1 cellular context compared by ENCODE assay signal in the genomic region with DNA sequence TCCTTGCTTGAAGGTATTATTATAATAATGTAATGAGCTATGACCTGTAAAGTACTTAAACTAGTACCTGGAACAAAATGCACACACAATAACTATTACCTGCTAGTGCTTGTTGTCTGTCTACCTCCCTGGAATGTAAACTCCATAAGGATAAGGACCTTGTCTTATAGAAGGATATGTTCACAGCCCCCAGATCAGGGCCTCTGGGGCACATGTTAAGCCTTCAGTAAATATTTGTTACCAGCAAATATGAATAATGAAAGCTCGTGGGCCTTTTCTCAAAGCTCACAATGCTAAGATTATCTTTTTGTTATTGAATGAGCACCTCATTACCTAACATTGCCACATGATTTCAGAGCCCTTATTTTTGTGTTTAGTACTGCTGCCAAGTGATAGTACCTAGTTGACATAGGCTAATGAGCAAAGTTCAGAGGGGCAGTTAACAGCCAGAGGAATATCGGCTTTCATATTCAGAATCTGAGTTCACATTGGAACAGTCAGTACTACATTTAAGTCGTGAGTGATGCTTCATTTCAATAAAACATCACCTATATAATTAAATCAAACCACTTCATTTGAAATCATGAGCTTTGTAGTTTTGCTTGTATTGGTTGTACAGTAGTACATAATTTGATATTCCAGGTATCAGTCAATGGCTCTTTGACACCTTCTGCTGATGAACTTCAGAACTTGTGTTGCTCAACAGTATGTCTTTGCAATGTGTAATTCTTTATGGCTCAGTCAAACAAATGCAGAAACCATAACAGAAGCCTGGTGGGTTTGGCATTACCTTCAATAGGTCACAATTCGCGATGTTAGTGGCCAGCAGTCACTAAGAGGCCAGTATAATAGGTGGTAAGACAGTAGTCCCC.
TF ChIP-seq lines count a peak whose summit lies in the region.

No MANE protein-coding gene starts in this region.

TF ChIP-seq in HepG2, 621 proteins besides CTCF, POLR2A, EP300 and RAD21 (continued from another document and continues in another):
- TF ChIP-seq KLF16 (CRISPR knock-in tag; IDR thresholded peaks at IDR 0.05) (peak in 1 of 2 experiments; percentile 75; a peak in 1 of 4 replicates), ZBTB7B (CRISPR knock-in tag; IDR thresholded peaks at IDR 0.05) (peak; percentile 63; the same call in 1 of the 2 replicates), ZNF720 (CRISPR knock-in tag; IDR thresholded peaks at IDR 0.05) (no peak), DNMT3B (CRISPR knock-in tag; conservative IDR thresholded peaks at IDR 0.05) (no peak; the same call in 1 of the 2 replicates), ZEB1 (IDR thresholded peaks at IDR 0.05; ENCODE audit: insufficient replicate concordance, low read depth) (peak; percentile 62), MAFG (CRISPR knock-in tag; IDR thresholded peaks at IDR 0.05) (no peak), RXRB (CRISPR knock-in tag; IDR thresholded peaks at IDR 0.05; ENCODE audit: borderline replicate concordance) (peak; percentile 94), ZNF557 (CRISPR knock-in tag; IDR thresholded peaks at IDR 0.05) (0 out of 2 replicates have a peak, but pooled peaks have one; percentile 64), ZNF354B (CRISPR knock-in tag; IDR thresholded peaks at IDR 0.05) (peak; percentile 73; the same call in 1 of the 2 replicates), ZNF138 (CRISPR knock-in tag; IDR thresholded peaks at IDR 0.05; ENCODE audit: low read depth) (0 out of 2 replicates have a peak, but pooled peaks have one; percentile 26), POLR2G (IDR thresholded peaks at IDR 0.05; ENCODE audit: low read depth, low read length) (no peak), TARDBP (CRISPR knock-in tag; IDR thresholded peaks at IDR 0.05) (peak; percentile 97), ZNF792 (CRISPR knock-in tag; IDR thresholded peaks at IDR 0.05) (peak; percentile 99), ZNF672 (CRISPR knock-in tag; IDR thresholded peaks at IDR 0.05) (no peak), ZNF7 (CRISPR knock-in tag; IDR thresholded peaks at IDR 0.05) (no peak), SRY (CRISPR knock-in tag; IDR thresholded peaks at IDR 0.05) (no peak), PRMT3 (CRISPR knock-in tag; IDR thresholded peaks at IDR 0.05; ENCODE audit: borderline replicate concordance, low read depth) (no peak), ZNF747 (CRISPR knock-in tag; IDR thresholded peaks at IDR 0.05; ENCODE audit: borderline replicate concordance) (0 out of 2 replicates have a peak, but pooled peaks have one; percentile 33), ZNF44 (CRISPR knock-in tag; IDR thresholded peaks at IDR 0.05) (no peak), LCORL (IDR thresholded peaks at IDR 0.05) (peak; percentile 73), LCORL (CRISPR knock-in tag; IDR thresholded peaks at IDR 0.05) (peak; percentile 83), NKX3-1 (CRISPR knock-in tag; IDR thresholded peaks at IDR 0.05) (peak; percentile 96), FOXO1 (CRISPR knock-in tag; IDR thresholded peaks at IDR 0.05) (peak; percentile 96), MAFF (IDR thresholded peaks at IDR 0.05; ENCODE audit: low read depth, low read length) (no peak), BRCA1 (CRISPR knock-in tag; IDR thresholded peaks at IDR 0.05) (no peak; the same call in 1 of the 2 replicates), ADNP (CRISPR knock-in tag; IDR thresholded peaks at IDR 0.05) (no peak; the same call in 1 of the 2 replicates), ZNF644 (CRISPR knock-in tag; IDR thresholded peaks at IDR 0.05; ENCODE audit: low read depth) (peak; percentile 35; the same call in 1 of the 2 replicates), ZIK1 (CRISPR knock-in tag; IDR thresholded peaks at IDR 0.05; ENCODE audit: borderline replicate concordance, low read depth) (no peak), SP4 (CRISPR knock-in tag; IDR thresholded peaks at IDR 0.05) (no peak), IRF2 (CRISPR knock-in tag; IDR thresholded peaks at IDR 0.05) (peak; percentile 84), ZNF724P (CRISPR knock-in tag; IDR thresholded peaks at IDR 0.05; ENCODE audit: borderline replicate concordance) (no peak), TCF7 (IDR thresholded peaks at IDR 0.05; ENCODE audit: low read depth) (peak; percentile 93), TBL1XR1 (IDR thresholded peaks at IDR 0.05; ENCODE audit: borderline replicate concordance, low read length, partially characterized antibody) (peak; percentile 95), ZNF660 (CRISPR knock-in tag; IDR thresholded peaks at IDR 0.05; ENCODE audit: borderline replicate concordance, low read depth) (no peak), CCAR2 (optimal IDR thresholded peaks at IDR 0.05; ENCODE audit: low read depth, low read length) (peak; percentile 49)
- TF ChIP-seq, protein P1, sequence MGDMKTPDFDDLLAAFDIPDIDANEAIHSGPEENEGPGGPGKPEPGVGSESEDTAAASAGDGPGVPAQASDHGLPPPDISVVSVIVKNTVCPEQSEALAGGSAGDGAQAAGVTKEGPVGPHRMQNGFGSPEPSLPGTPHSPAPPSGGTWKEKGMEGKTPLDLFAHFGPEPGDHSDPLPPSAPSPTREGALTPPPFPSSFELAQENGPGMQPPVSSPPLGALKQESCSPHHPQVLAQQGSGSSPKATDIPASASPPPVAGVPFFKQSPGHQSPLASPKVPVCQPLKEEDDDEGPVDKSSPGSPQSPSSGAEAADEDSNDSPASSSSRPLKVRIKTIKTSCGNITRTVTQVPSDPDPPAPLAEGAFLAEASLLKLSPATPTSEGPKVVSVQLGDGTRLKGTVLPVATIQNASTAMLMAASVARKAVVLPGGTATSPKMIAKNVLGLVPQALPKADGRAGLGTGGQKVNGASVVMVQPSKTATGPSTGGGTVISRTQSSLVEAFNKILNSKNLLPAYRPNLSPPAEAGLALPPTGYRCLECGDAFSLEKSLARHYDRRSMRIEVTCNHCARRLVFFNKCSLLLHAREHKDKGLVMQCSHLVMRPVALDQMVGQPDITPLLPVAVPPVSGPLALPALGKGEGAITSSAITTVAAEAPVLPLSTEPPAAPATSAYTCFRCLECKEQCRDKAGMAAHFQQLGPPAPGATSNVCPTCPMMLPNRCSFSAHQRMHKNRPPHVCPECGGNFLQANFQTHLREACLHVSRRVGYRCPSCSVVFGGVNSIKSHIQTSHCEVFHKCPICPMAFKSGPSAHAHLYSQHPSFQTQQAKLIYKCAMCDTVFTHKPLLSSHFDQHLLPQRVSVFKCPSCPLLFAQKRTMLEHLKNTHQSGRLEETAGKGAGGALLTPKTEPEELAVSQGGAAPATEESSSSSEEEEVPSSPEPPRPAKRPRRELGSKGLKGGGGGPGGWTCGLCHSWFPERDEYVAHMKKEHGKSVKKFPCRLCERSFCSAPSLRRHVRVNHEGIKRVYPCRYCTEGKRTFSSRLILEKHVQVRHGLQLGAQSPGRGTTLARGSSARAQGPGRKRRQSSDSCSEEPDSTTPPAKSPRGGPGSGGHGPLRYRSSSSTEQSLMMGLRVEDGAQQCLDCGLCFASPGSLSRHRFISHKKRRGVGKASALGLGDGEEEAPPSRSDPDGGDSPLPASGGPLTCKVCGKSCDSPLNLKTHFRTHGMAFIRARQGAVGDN (CRISPR knock-in tag; IDR thresholded peaks at IDR 0.05) = no peak
- TF ChIP-seq, protein P2, sequence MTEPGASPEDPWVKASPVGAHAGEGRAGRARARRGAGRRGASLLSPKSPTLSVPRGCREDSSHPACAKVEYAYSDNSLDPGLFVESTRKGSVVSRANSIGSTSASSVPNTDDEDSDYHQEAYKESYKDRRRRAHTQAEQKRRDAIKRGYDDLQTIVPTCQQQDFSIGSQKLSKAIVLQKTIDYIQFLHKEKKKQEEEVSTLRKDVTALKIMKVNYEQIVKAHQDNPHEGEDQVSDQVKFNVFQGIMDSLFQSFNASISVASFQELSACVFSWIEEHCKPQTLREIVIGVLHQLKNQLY (CRISPR knock-in tag; IDR thresholded peaks at IDR 0.05) = peak; percentile 93
- TF ChIP-seq, protein P3, sequence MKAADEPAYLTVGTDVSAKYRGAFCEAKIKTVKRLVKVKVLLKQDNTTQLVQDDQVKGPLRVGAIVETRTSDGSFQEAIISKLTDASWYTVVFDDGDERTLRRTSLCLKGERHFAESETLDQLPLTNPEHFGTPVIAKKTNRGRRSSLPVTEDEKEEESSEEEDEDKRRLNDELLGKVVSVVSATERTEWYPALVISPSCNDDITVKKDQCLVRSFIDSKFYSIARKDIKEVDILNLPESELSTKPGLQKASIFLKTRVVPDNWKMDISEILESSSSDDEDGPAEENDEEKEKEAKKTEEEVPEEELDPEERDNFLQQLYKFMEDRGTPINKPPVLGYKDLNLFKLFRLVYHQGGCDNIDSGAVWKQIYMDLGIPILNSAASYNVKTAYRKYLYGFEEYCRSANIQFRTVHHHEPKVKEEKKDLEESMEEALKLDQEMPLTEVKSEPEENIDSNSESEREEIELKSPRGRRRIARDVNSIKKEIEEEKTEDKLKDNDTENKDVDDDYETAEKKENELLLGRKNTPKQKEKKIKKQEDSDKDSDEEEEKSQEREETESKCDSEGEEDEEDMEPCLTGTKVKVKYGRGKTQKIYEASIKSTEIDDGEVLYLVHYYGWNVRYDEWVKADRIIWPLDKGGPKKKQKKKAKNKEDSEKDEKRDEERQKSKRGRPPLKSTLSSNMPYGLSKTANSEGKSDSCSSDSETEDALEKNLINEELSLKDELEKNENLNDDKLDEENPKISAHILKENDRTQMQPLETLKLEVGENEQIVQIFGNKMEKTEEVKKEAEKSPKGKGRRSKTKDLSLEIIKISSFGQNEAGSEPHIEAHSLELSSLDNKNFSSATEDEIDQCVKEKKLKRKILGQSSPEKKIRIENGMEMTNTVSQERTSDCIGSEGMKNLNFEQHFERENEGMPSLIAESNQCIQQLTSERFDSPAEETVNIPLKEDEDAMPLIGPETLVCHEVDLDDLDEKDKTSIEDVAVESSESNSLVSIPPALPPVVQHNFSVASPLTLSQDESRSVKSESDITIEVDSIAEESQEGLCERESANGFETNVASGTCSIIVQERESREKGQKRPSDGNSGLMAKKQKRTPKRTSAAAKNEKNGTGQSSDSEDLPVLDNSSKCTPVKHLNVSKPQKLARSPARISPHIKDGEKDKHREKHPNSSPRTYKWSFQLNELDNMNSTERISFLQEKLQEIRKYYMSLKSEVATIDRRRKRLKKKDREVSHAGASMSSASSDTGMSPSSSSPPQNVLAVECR (CRISPR knock-in tag; IDR thresholded peaks at IDR 0.05; ENCODE audit: borderline replicate concordance) = peak; percentile 52; the same call in 1 of the 2 replicates
- TF ChIP-seq, protein P4, sequence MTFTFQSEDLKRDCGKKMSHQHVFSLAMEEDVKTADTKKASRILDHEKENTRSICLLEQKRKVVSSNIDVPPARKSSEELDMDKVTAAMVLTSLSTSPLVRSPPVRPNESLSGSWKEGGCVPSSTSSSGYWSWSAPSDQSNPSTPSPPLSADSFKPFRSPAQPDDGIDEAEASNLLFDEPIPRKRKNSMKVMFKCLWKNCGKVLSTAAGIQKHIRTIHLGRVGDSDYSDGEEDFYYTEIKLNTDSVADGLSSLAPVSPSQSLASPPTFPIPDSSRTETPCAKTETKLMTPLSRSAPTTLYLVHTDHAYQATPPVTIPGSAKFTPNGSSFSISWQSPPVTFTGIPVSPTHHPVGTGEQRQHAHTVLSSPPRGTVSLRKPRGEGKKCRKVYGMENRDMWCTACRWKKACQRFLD (CRISPR knock-in tag; IDR thresholded peaks at IDR 0.05; ENCODE audit: borderline replicate concordance) = no peak
- TF ChIP-seq, protein P5, sequence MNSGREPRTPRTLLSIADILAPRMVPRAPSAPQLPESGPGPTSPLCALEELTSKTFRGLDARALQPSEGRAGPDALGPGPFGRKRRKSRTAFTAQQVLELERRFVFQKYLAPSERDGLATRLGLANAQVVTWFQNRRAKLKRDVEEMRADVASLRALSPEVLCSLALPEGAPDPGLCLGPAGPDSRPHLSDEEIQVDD (CRISPR knock-in tag; IDR thresholded peaks at IDR 0.05; ENCODE audit: borderline replicate concordance) = no peak
- TF ChIP-seq, protein P6, sequence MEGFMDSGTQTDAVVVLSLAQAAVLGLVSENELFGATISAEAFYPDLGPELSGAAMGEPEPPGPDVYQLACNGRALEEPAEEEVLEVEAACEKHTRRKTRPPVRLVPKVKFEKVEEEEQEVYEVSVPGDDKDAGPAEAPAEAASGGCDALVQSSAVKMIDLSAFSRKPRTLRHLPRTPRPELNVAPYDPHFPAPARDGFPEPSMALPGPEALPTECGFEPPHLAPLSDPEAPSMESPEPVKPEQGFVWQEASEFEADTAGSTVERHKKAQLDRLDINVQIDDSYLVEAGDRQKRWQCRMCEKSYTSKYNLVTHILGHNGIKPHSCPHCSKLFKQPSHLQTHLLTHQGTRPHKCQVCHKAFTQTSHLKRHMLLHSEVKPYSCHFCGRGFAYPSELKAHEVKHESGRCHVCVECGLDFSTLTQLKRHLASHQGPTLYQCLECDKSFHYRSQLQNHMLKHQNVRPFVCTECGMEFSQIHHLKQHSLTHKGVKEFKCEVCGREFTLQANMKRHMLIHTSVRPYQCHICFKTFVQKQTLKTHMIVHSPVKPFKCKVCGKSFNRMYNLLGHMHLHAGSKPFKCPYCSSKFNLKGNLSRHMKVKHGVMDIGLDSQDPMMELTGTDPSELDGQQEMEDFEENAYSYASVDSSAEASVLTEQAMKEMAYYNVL (CRISPR knock-in tag; IDR thresholded peaks at IDR 0.05; ENCODE audit: borderline replicate concordance) = peak; percentile 89
- TF ChIP-seq, protein P7, sequence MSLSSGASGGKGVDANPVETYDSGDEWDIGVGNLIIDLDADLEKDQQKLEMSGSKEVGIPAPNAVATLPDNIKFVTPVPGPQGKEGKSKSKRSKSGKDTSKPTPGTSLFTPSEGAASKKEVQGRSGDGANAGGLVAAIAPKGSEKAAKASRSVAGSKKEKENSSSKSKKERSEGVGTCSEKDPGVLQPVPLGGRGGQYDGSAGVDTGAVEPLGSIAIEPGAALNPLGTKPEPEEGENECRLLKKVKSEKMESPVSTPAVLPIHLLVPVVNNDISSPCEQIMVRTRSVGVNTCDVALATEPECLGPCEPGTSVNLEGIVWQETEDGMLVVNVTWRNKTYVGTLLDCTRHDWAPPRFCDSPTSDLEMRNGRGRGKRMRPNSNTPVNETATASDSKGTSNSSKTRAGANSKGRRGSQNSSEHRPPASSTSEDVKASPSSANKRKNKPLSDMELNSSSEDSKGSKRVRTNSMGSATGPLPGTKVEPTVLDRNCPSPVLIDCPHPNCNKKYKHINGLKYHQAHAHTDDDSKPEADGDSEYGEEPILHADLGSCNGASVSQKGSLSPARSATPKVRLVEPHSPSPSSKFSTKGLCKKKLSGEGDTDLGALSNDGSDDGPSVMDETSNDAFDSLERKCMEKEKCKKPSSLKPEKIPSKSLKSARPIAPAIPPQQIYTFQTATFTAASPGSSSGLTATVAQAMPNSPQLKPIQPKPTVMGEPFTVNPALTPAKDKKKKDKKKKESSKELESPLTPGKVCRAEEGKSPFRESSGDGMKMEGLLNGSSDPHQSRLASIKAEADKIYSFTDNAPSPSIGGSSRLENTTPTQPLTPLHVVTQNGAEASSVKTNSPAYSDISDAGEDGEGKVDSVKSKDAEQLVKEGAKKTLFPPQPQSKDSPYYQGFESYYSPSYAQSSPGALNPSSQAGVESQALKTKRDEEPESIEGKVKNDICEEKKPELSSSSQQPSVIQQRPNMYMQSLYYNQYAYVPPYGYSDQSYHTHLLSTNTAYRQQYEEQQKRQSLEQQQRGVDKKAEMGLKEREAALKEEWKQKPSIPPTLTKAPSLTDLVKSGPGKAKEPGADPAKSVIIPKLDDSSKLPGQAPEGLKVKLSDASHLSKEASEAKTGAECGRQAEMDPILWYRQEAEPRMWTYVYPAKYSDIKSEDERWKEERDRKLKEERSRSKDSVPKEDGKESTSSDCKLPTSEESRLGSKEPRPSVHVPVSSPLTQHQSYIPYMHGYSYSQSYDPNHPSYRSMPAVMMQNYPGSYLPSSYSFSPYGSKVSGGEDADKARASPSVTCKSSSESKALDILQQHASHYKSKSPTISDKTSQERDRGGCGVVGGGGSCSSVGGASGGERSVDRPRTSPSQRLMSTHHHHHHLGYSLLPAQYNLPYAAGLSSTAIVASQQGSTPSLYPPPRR (CRISPR knock-in tag; IDR thresholded peaks at IDR 0.05; ENCODE audit: borderline replicate concordance) = peak; percentile 98
